In genomic region chr5:121199238-121199999, GRCh38 we compare ENCODE assay signal across 14 cellular contexts.
A peak's percentile ranks its signal among the peaks of the same experiment; 100 is the strongest.
DNase-seq lines count a peak whose midpoint lies in the region; ATAC-seq, FAIRE-seq and TF ChIP-seq lines count a peak whose summit lies in the region.
"Had no signal": no experiment of that assay in that cellular context is flagged by ENCODE, and none has a peak within 500 bp of the region (broad histone marks: within the 10 kb centered on the region; RNA-seq: fewer than 3 reads in every experiment).

No MANE protein-coding gene starts in this region.

- H3K4me1 ChIP-seq in osteoblast (ENCODE audit: insufficient read depth, low read length) (peaks cover 5% of the 10 kb centered on the region), HepG2 (ENCODE audit: insufficient read depth, low read length) (no peaks in the 10 kb centered on the region)
- H3K4me1 ChIP-seq: Caco-2, spleen had no signal

- H3K4me2 ChIP-seq in osteoblast (ENCODE audit: insufficient read depth, low read length) (peak overlapping the region; percentile 68), HepG2 (ENCODE audit: low read depth, low read length) (no peak overlapping the region)

- no peak overlapping the region for H3K9ac ChIP-seq in HepG2 (ENCODE audit: insufficient read depth, low read depth, low read length)

- DNase-seq in AG10803 (ENCODE audit: low read depth): peak; percentile 74
- peak; percentile 61 for DNase-seq in NCI-H1694 treated with DMSO at 0.1 percent for 48 hours (lab: John Stamatoyannopoulos, UW)
- no peak for DNase-seq in chondrocyte (ENCODE audit: low spot score)
- peak; percentile 38 for DNase-seq in osteoblast (ENCODE audit: insufficient read length, low spot score, missing footprints)
- DNase-seq in HepG2 (ENCODE audit: low spot score): no peak
- DNase-seq in activated CD8-positive, alpha-beta memory T cell treated with anti-CD3 and anti-CD28 coated beads, Interleukin-2, amount 50 U/mL, for 4 hours: no peak
- no peak for DNase-seq in activated T-cell treated with anti-CD3 and anti-CD28 coated beads, Interleukin-2, amount 50 U/mL, for 4 hours
- DNase-seq: amniotic stem cell, Caco-2, spleen had no signal

- H3K4me3 Mint-ChIP-seq in chondrocyte (ENCODE audit: unreplicated experiment): peak overlapping the region; percentile 0
- no peak overlapping the region for H3K4me3 Mint-ChIP-seq in activated T-cell treated with anti-CD3 and anti-CD28 coated beads, Interleukin-2, amount 50 U/mL, for 4 hours

- no peaks in the 10 kb centered on the region for H3K79me2 ChIP-seq in osteoblast (ENCODE audit: insufficient read depth, low read length)
- no peaks in the 10 kb centered on the region for H3K79me2 ChIP-seq in HepG2 (ENCODE audit: insufficient read depth, low read length)

- intact Hi-C loops in HepG2 (cut with micrococcal nuclease; ENCODE audit: unreplicated experiment): no loop called here

- H3K9me3 ChIP-seq in osteoblast (ENCODE audit: low read depth, low read length): no peaks in the 10 kb centered on the region
- H3K9me3 ChIP-seq in HepG2 (ENCODE audit: low read length): no peaks in the 10 kb centered on the region
- H3K9me3 ChIP-seq: Caco-2, spleen had no signal

- no peaks in the 10 kb centered on the region for H3K36me3 Mint-ChIP-seq in chondrocyte (ENCODE audit: low read depth)
- H3K36me3 Mint-ChIP-seq in activated T-cell treated with anti-CD3 and anti-CD28 coated beads, Interleukin-2, amount 50 U/mL, for 4 hours (ENCODE audit: insufficient read depth): no peaks in the 10 kb centered on the region

- no peak for ATAC-seq in HepG2
- no peak for ATAC-seq in HG03432 (IDR thresholded peaks at IDR 0.05; ENCODE audit: unreplicated experiment)
- ATAC-seq in activated T-cell treated with anti-CD3 and anti-CD28 coated beads, Interleukin-2, amount 50 U/mL, for 4 hours: no peak
- ATAC-seq: HCT116, K562 had no signal

- no TSS peak for BruUV-seq in HepG2 (replicated peaks; lab: Mats Ljungman, UMichigan)

- in situ Hi-C loops in HepG2 (cut with HindIII; ENCODE audit: extremely low pct_ligation_motif_present, low pct_unique_long_range_greater_than_20kb): no loop called here

- H3K9me3 Mint-ChIP-seq in chondrocyte (ENCODE audit: low read depth): no peaks in the 10 kb centered on the region
- H3K9me3 Mint-ChIP-seq in activated T-cell treated with anti-CD3 and anti-CD28 coated beads, Interleukin-2, amount 50 U/mL, for 4 hours: peaks cover 5% of the 10 kb centered on the region

- no peak overlapping the region for H3K27ac Mint-ChIP-seq in chondrocyte (ENCODE audit: unreplicated experiment)

- H2AFZ ChIP-seq in osteoblast (ENCODE audit: low read length) (peak overlapping the region; percentile 16), HepG2 (ENCODE audit: low read length) (no peak overlapping the region)

- CTCF ChIA-PET in HepG2 (lab: Yijun Ruan, JAX; ENCODE audit: low intra/inter-chr PET ratio, low total read pairs): no interaction called here

- WGBS in HepG2 (ENCODE audit: low lambda C conversion rate): under 1% methylated on average over 5 of the region's 5 CpGs

- peaks cover 4% of the 10 kb centered on the region for H3K27me3 Mint-ChIP-seq in chondrocyte (ENCODE audit: low read depth)
- H3K27me3 Mint-ChIP-seq in activated T-cell treated with anti-CD3 and anti-CD28 coated beads, Interleukin-2, amount 50 U/mL, for 4 hours (ENCODE audit: low read depth): no peaks in the 10 kb centered on the region

- no peaks in the 10 kb centered on the region for H4K20me1 ChIP-seq in osteoblast (ENCODE audit: insufficient read depth, low read length)
- no peaks in the 10 kb centered on the region for H4K20me1 ChIP-seq in HepG2 (ENCODE audit: insufficient read depth, low read length)

- TF ChIP-seq CTCF in AG10803 (conservative IDR thresholded peaks at IDR 0.05; ENCODE audit: low read length) (no peak), chondrocyte (IDR thresholded peaks at IDR 0.05) (no peak), osteoblast (IDR thresholded peaks at IDR 0.05; ENCODE audit: extremely low read depth, low read depth, low read length) (no peak), HepG2 (CRISPR knock-in tag; IDR thresholded peaks at IDR 0.05) (no peak)

- peak overlapping the region; percentile 26; the same call in 1 of the 2 replicates for H3K4me3 ChIP-seq in AG10803 (ENCODE audit: low read length)
- H3K4me3 ChIP-seq in osteoblast (ENCODE audit: insufficient read depth, low read length): peak overlapping the region; percentile 54
- H3K4me3 ChIP-seq in HepG2 (replicated peaks in 1 of 3; ENCODE audit: insufficient read depth in 1 of 3, low read depth in 2 of 3, low read length in 3 of 3): no peak overlapping the region
- H3K4me3 ChIP-seq: K562, spleen had no signal

- no peak overlapping the region for H3K27ac ChIP-seq in osteoblast (ENCODE audit: low read depth, low read length)
- H3K27ac ChIP-seq in HepG2 (ENCODE audit: extremely low read length, insufficient read depth, low read length): no peak overlapping the region
- H3K27ac ChIP-seq: spleen had no signal

- TF ChIP-seq EP300 in HepG2 (IDR thresholded peaks at IDR 0.05; ENCODE audit: low read depth in 2 of 2, low read length in 2 of 2): no peak
- TF ChIP-seq EP300 in HepG2 (CRISPR knock-in tag; IDR thresholded peaks at IDR 0.05; ENCODE audit: borderline replicate concordance): no peak

- POLR2A ChIA-PET in HepG2 (lab: Yijun Ruan, JAX): no interaction called here

- no peak for FAIRE-seq in HepG2 (lab: Jason Lieb, UNC)
- FAIRE-seq: K562, TTC549 had no signal

- H3K4me1 Mint-ChIP-seq in chondrocyte (ENCODE audit: low read depth): peaks cover 11% of the 10 kb centered on the region
- no peaks in the 10 kb centered on the region for H3K4me1 Mint-ChIP-seq in activated T-cell treated with anti-CD3 and anti-CD28 coated beads, Interleukin-2, amount 50 U/mL, for 4 hours (ENCODE audit: low read depth)

- TF ChIP-seq POLR2A in HepG2 (IDR thresholded peaks at IDR 0.05; ENCODE audit: insufficient read depth in 1 of 2, low read depth in 2 of 2, low read length in 2 of 2): no peak

- H3K36me3 ChIP-seq in osteoblast (ENCODE audit: insufficient read depth, low read length): no peaks in the 10 kb centered on the region
- H3K36me3 ChIP-seq in HepG2 (replicated peaks in 1 of 2; ENCODE audit: control insufficient read depth in 1 of 2, insufficient read depth in 2 of 2, low read length in 2 of 2): no peaks in the 10 kb centered on the region
- H3K36me3 ChIP-seq: spleen had no signal

- no peaks in the 10 kb centered on the region for H3K27me3 ChIP-seq in osteoblast (ENCODE audit: insufficient read depth, low read length)
- H3K27me3 ChIP-seq in HepG2 (ENCODE audit: control insufficient read depth in 1 of 2, insufficient read depth in 2 of 2, low read length in 2 of 2): no peaks in the 10 kb centered on the region
- H3K27me3 ChIP-seq: spleen had no signal

- no peak for TF ChIP-seq RAD21 in HepG2 (CRISPR knock-in tag; IDR thresholded peaks at IDR 0.05)

TF ChIP-seq in HepG2, 621 proteins besides CTCF, POLR2A, EP300 and RAD21 (continues in another document):
- TF ChIP-seq, protein P1, sequence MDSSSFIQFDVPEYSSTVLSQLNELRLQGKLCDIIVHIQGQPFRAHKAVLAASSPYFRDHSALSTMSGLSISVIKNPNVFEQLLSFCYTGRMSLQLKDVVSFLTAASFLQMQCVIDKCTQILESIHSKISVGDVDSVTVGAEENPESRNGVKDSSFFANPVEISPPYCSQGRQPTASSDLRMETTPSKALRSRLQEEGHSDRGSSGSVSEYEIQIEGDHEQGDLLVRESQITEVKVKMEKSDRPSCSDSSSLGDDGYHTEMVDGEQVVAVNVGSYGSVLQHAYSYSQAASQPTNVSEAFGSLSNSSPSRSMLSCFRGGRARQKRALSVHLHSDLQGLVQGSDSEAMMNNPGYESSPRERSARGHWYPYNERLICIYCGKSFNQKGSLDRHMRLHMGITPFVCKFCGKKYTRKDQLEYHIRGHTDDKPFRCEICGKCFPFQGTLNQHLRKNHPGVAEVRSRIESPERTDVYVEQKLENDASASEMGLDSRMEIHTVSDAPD (CRISPR knock-in tag; IDR thresholded peaks at IDR 0.05): no peak
- no peak for TF ChIP-seq ZNF121 (CRISPR knock-in tag; IDR thresholded peaks at IDR 0.05)
- TF ChIP-seq XRCC5 (optimal IDR thresholded peaks at IDR 0.05; ENCODE audit: low read length): no peak
- no peak for TF ChIP-seq ZFP41 (CRISPR knock-in tag; IDR thresholded peaks at IDR 0.05; ENCODE audit: borderline replicate concordance)
- no peak for TF ChIP-seq FOSL2 (CRISPR knock-in tag; IDR thresholded peaks at IDR 0.05)
- TF ChIP-seq SETDB1 (CRISPR knock-in tag; IDR thresholded peaks at IDR 0.05; ENCODE audit: borderline replicate concordance): no peak
- TF ChIP-seq ZNF556 (CRISPR knock-in tag; IDR thresholded peaks at IDR 0.05; ENCODE audit: borderline replicate concordance): no peak
- TF ChIP-seq THRA (CRISPR knock-in tag; IDR thresholded peaks at IDR 0.05; ENCODE audit: borderline replicate concordance): no peak
- no peak for TF ChIP-seq ZFP82 (CRISPR knock-in tag; IDR thresholded peaks at IDR 0.05; ENCODE audit: borderline replicate concordance)

Comparison
In these comparisons a context has a peak if more than half of its experiments do, and no peak if none do; other contexts are left out.
1. DNase-seq: peak in AG10803 (single experiment), NCI-H1694 treated with DMSO at 0.1 percent for 48 hours (single experiment) and osteoblast (single experiment); none in chondrocyte (single experiment), HepG2 (single experiment), activated CD8-positive, alpha-beta memory T cell treated with anti-CD3 and anti-CD28 coated beads, Interleukin-2, amount 50 U/mL, for 4 hours (single experiment) and activated T-cell treated with anti-CD3 and anti-CD28 coated beads, Interleukin-2, amount 50 U/mL, for 4 hours (single experiment).
2. H3K4me3 ChIP-seq: peak in AG10803 (single experiment) and osteoblast (single experiment); none in HepG2 (0 of 3).